In the genomic region with DNA sequence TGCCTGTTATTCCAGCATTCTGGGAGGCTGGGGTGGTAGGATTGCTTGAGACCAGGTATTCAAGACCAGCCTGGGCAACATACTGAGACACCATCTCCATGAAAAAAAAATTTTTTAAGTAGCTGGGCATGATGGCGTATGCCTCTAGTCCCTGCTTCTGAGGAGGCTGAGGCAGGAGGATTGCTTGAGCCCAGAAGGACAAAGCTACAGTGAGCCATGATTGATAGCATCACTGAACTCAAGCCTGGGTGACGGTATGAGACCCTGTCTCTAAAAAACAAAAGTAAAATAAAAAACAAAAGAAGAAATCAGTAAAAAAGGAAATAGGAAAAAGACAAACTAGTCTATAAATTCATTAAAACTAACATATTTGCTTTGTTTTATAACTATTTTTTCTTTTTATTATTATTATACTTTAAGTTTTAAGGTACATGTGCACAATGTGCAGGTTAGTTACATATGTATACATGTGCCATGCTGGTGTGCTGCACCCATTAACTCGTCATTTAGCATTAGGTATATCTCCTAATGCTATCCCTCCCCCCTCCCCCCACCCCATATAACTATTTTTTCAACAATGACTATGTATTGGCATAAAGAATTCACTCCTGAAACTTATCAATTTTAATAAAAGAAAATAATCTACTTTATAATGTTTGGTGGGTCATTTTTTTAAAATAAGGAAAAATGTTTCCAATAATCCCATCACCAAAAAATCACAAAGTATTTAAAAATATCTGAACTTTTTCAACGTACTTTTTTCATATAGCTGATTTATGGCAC, we compare ENCODE assay signal across 23 cellular contexts. TPM values are rescaled to one million over a fixed set of nuclear protein-coding genes. Genes with fewer than 3 reads are reported as not detected.
A peak's percentile ranks its signal among the peaks of the same experiment; 100 is the strongest.
DNase-seq lines count a peak whose midpoint lies in the region; ATAC-seq and TF ChIP-seq lines count a peak whose summit lies in the region.
"Had no signal": no experiment of that assay in that cellular context is flagged by ENCODE, and none has a peak within 500 bp of the region (broad histone marks: within the 10 kb centered on the region; RNA-seq: fewer than 3 reads in every experiment).

No MANE protein-coding gene starts in this region.

- H3K36me3 ChIP-seq in GM23338 (ENCODE audit: insufficient read depth) (no peaks in the 10 kb centered on the region), trophoblast cell (ENCODE audit: control insufficient read depth in 1 of 2, insufficient read depth in 2 of 2, low read length in 2 of 2) (peaks cover 6 to 9% of the 10 kb centered on the region in 2 experiments)

- no peak for DNase-seq in activated T-cell treated with anti-CD3 and anti-CD28 coated beads, Interleukin-2, amount 50 U/mL, for 24 hours
- no peak for DNase-seq in activated T-cell treated with anti-CD3 and anti-CD28 coated beads, Interleukin-2, amount 50 U/mL, for 48 hours
- DNase-seq in GM23338 (ENCODE audit: low spot score), result no peak
- DNase-seq in trophoblast cell, result no peak
- DNase-seq in NCI-H2196 (lab: John Stamatoyannopoulos, UW; ENCODE audit: unreplicated experiment), result no peak
- DNase-seq: 8988T; ACHN; BE2C; C1 segment of cervical spinal cord; CD4-positive, alpha-beta memory T cell; CD4-positive, CD25-positive, alpha-beta regulatory T cell; CD8-positive, alpha-beta memory T cell; COR-L47; DMS 273 treated with DMSO at 0.1 percent for 48 hours; DMS153; DMS53; DMS79; DND-41; EL; GDM1 had no signal

- H3K4me1 ChIP-seq in GM23338 (ENCODE audit: insufficient read depth), result peaks cover 11% of the 10 kb centered on the region
- H3K4me1 ChIP-seq in trophoblast cell (ENCODE audit: control insufficient read depth in 1 of 2, insufficient read depth in 2 of 2, low read length in 2 of 2), result no peaks in the 10 kb centered on the region
- H3K4me1 ChIP-seq: BE2C, BLaER1 had no signal

- H3K4ac ChIP-seq in trophoblast cell (ENCODE audit: low read depth, low read length), result peak overlapping the region; percentile 64

- H2BK120ac ChIP-seq in trophoblast cell (ENCODE audit: insufficient read depth, low read length, poor library complexity), result no peak overlapping the region

- no peak overlapping the region for H3K4me3 Mint-ChIP-seq in activated T-cell treated with anti-CD3 and anti-CD28 coated beads, Interleukin-2, amount 50 U/mL, for 24 hours
- no peak overlapping the region for H3K4me3 Mint-ChIP-seq in GM23338
- H3K4me3 Mint-ChIP-seq: CD14-positive monocyte; CD4-positive, alpha-beta memory T cell; CD4-positive, CD25-positive, alpha-beta regulatory T cell; CD8-positive, alpha-beta memory T cell had no signal

- no peaks in the 10 kb centered on the region for H3K9me2 ChIP-seq in GM23338 (ENCODE audit: insufficient read depth)

- H3K79me1 ChIP-seq in trophoblast cell (ENCODE audit: low read length), result no peaks in the 10 kb centered on the region

- H3K9ac ChIP-seq in trophoblast cell (ENCODE audit: low read length), result no peak overlapping the region
- H3K9ac ChIP-seq: BLaER1 had no signal

- no peak overlapping the region for H2BK12ac ChIP-seq in trophoblast cell (ENCODE audit: low read length)

- no peak overlapping the region for H4K12ac ChIP-seq in trophoblast cell (ENCODE audit: low read depth, low read length)

- H3K18ac ChIP-seq in trophoblast cell (ENCODE audit: low read length), result no peak overlapping the region

- TF ChIP-seq CTCF in GM23338 (conservative IDR thresholded peaks at IDR 0.05; ENCODE audit: low read depth in 2 of 2), result no peak

- no peaks in the 10 kb centered on the region for H3K27me3 ChIP-seq in GM23338 (ENCODE audit: insufficient read depth)
- H3K27me3 ChIP-seq in trophoblast cell (ENCODE audit: insufficient read depth, low read length), result no peaks in the 10 kb centered on the region
- H3K27me3 ChIP-seq: BE2C, BLaER1 had no signal

- H3K36me3 Mint-ChIP-seq in activated T-cell treated with anti-CD3 and anti-CD28 coated beads, Interleukin-2, amount 50 U/mL, for 24 hours (ENCODE audit: low read depth), result peaks cover 37% of the 10 kb centered on the region
- peaks cover 22% of the 10 kb centered on the region; the same call in 2 of the 3 replicates for H3K36me3 Mint-ChIP-seq in GM23338 (ENCODE audit: low read depth)

- no peak overlapping the region for H4K91ac ChIP-seq in trophoblast cell (ENCODE audit: low read depth, low read length)

- no peak overlapping the region for H2BK5ac ChIP-seq in trophoblast cell (ENCODE audit: low read depth, low read length, poor library complexity)

- no peak overlapping the region for H3K14ac ChIP-seq in trophoblast cell (ENCODE audit: low read length)

- peaks cover 100% of the 10 kb centered on the region for H3K79me2 ChIP-seq in GM23338 (replicated peaks; ENCODE audit: insufficient read depth)
- H3K79me2 ChIP-seq in trophoblast cell (ENCODE audit: control insufficient read depth, insufficient read depth, low read length, poor library complexity), result peaks cover 12% of the 10 kb centered on the region

- H3F3A ChIP-seq in GM23338 (replicated peaks; ENCODE audit: low read depth), result no peaks in the 10 kb centered on the region

- H3K27ac ChIP-seq in GM23338 (ENCODE audit: low read depth) (0 out of 2 replicates have a peak overlapping the region, but pooled peaks have one; percentile 41), trophoblast cell (ENCODE audit: low read depth, low read length) (no peak overlapping the region)
- H3K27ac ChIP-seq: BLaER1 had no signal

- H3K9me3 Mint-ChIP-seq in activated T-cell treated with anti-CD3 and anti-CD28 coated beads, Interleukin-2, amount 50 U/mL, for 24 hours, result no peaks in the 10 kb centered on the region
- H3K9me3 Mint-ChIP-seq in GM23338, result no peaks in the 10 kb centered on the region
- H3K9me3 Mint-ChIP-seq: CD14-positive monocyte; CD4-positive, alpha-beta memory T cell; CD4-positive, CD25-positive, alpha-beta regulatory T cell; CD8-positive, alpha-beta memory T cell had no signal

- H3K9me3 ChIP-seq in trophoblast cell (ENCODE audit: insufficient read depth, low read depth, low read length), result no peaks in the 10 kb centered on the region
- H3K9me3 ChIP-seq: BE2C had no signal

- no peak overlapping the region for H3K23ac ChIP-seq in trophoblast cell (ENCODE audit: low read length)

- WGBS in trophoblast cell (ENCODE audit: extremely low coverage, insufficient coverage, insufficient read length), result no CpG with 5 or more reads among the region's 4 CpGs

- H3K4me3 ChIP-seq in GM23338 (no peak overlapping the region), trophoblast cell (ENCODE audit: low read depth, low read length) (no peak overlapping the region)
- H3K4me3 ChIP-seq: BLaER1, GM12878 had no signal

- peak overlapping the region; percentile 37 for H3K27ac Mint-ChIP-seq in activated T-cell treated with anti-CD3 and anti-CD28 coated beads, Interleukin-2, amount 50 U/mL, for 24 hours
- no peak overlapping the region for H3K27ac Mint-ChIP-seq in GM23338

- peaks cover 47% of the 10 kb centered on the region for H4K20me1 ChIP-seq in GM23338 (replicated peaks; ENCODE audit: insufficient read depth)

- H3K4me1 Mint-ChIP-seq in activated T-cell treated with anti-CD3 and anti-CD28 coated beads, Interleukin-2, amount 50 U/mL, for 24 hours (ENCODE audit: low read depth), result peaks cover 14% of the 10 kb centered on the region
- H3K4me1 Mint-ChIP-seq in GM23338, result peaks cover 11% of the 10 kb centered on the region
- H3K4me1 Mint-ChIP-seq: CD14-positive monocyte had no signal

- no peak overlapping the region for H2AFZ ChIP-seq in GM23338
- no peak overlapping the region for H2AFZ ChIP-seq in trophoblast cell (ENCODE audit: insufficient read depth, low read length, poor library complexity)

- H3K4me2 ChIP-seq in GM23338 (no peak overlapping the region), trophoblast cell (ENCODE audit: low read length) (no peak overlapping the region)
- H3K4me2 ChIP-seq: BLaER1 had no signal

- ATAC-seq in GM23338, result no peak
- ATAC-seq: GM12878 had no signal

- no peak overlapping the region for H2AK5ac ChIP-seq in trophoblast cell (ENCODE audit: low read length)

- H3K27me3 Mint-ChIP-seq in activated T-cell treated with anti-CD3 and anti-CD28 coated beads, Interleukin-2, amount 50 U/mL, for 24 hours, result no peaks in the 10 kb centered on the region
- peaks cover 8% of the 10 kb centered on the region for H3K27me3 Mint-ChIP-seq in GM23338 (ENCODE audit: insufficient read depth, low read depth, poor library complexity)
- H3K27me3 Mint-ChIP-seq: CD4-positive, alpha-beta memory T cell; CD4-positive, CD25-positive, alpha-beta regulatory T cell; CD8-positive, alpha-beta memory T cell had no signal

- H4K8ac ChIP-seq in trophoblast cell (ENCODE audit: low read depth, low read length), result no peak overlapping the region

TF ChIP-seq in GM23338, 12 proteins besides CTCF, POLR2A, EP300 and RAD21:
- no peak for TF ChIP-seq ZNF331 (CRISPR knock-in tag; IDR thresholded peaks at IDR 0.05; ENCODE audit: low read depth)
- no peak for TF ChIP-seq POLR2AphosphoS5 (IDR thresholded peaks at IDR 0.05; ENCODE audit: low read depth)

RNA-seq across cellular contexts. Expression of gene AP4S1, which starts 15.4 kb away (rescaled TPM):
- 13.4 and 25.9 TPM in 2 replicates for total RNA-seq in GM23338 (2014; rRNA removed; shearing (Covaris generic))
- polyA plus RNA-seq in GM23338 (2016; fragmentation: Nextera tagmentation; extraction: Ambion mirVana), result 13.3 and 15.7 TPM in 2 replicates
- polyA plus RNA-seq in trophoblast cell (2013), result 4.1 and 4.5 TPM in 2 replicates

RNA-seq across cellular contexts. Expression of gene STRN3, which starts 16.2 kb away (rescaled TPM):
- 39.0 and 40.6 TPM in 2 replicates for total RNA-seq in GM23338 (2014; rRNA removed; shearing (Covaris generic))
- polyA plus RNA-seq in GM23338 (2016; fragmentation: Nextera tagmentation; extraction: Ambion mirVana), result 28.3 and 35.0 TPM in 2 replicates
- 17.1 and 18.4 TPM in 2 replicates for polyA plus RNA-seq in trophoblast cell (2013)
